19 cellular contexts compared by ENCODE assay signal in the genomic region with DNA sequence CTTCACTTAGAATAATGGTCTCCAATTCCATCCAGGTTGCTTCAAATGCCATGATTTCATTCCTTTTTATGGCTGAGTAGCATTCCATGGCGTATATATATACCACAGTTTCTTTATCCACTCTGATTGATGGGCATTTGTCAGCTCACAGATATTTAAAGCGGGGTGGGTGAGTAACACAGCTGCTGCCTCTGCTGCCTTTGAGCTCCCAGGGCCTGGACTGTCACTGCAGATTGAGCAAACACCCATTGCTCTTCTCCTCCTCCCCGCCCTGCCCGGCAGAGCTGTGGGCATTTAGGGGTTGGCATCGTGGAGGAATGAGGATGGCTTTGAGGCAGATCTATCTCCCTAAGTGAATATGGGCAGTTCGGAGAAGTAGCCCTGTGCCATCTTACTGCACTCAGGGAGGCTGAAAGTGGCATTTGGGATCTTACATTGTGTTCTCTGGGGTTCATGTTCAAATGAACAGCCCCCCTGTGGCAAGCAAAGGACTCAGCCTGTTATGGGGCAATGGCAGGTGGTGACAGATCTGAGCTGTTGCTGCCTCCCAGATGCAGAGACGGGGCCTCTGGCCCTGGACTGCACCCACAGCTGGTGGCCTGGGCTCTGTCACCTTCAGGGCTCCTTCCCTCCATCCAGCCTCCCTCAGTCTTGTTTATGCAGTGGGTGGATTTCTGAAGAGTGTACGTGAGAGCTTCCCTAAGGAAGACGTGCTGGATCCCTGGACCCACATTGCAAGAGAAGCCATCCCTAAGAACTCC. TPM values are rescaled to one million over a fixed set of nuclear protein-coding genes. Genes with fewer than 3 reads are reported as not detected.
A peak's percentile ranks its signal among the peaks of the same experiment; 100 is the strongest.
DNase-seq lines count a peak whose midpoint lies in the region; ATAC-seq and TF ChIP-seq lines count a peak whose summit lies in the region.
"Had no signal": no experiment of that assay in that cellular context is flagged by ENCODE, and none has a peak within 500 bp of the region (broad histone marks: within the 10 kb centered on the region; RNA-seq: fewer than 3 reads in every experiment).

No MANE protein-coding gene starts in this region.

- H3K18ac ChIP-seq in trophoblast cell (ENCODE audit: low read length): no peak overlapping the region

- H3K23ac ChIP-seq in trophoblast cell (ENCODE audit: low read length): no peak overlapping the region

- H3K27ac Mint-ChIP-seq in chondrocyte (ENCODE audit: unreplicated experiment): no peak overlapping the region
- H3K27ac Mint-ChIP-seq: CD8-positive, alpha-beta T cell; H9 had no signal

- no peak overlapping the region for H3K27ac ChIP-seq in RWPE2 (ENCODE audit: poor library complexity, severe bottlenecking)
- H3K27ac ChIP-seq in brain microvascular endothelial cell: no peak overlapping the region
- H3K27ac ChIP-seq in trophoblast cell (ENCODE audit: low read depth, low read length): no peak overlapping the region
- H3K27ac ChIP-seq: A549 had no signal

- peaks cover 18% of the 10 kb centered on the region for H3K27me3 Mint-ChIP-seq in chondrocyte (ENCODE audit: low read depth)

- H3K4me3 Mint-ChIP-seq in chondrocyte (ENCODE audit: unreplicated experiment): no peak overlapping the region
- H3K4me3 Mint-ChIP-seq: CD14-positive monocyte; CD8-positive, alpha-beta T cell; H9 had no signal

- in situ Hi-C loops in brain microvascular endothelial cell (cut with HindIII; ENCODE audit: low pct_ligation_motif_present, low sequenced_read_pairs): no loop called here

- H3K27me3 ChIP-seq in RWPE2 (ENCODE audit: insufficient read depth, poor library complexity, severe bottlenecking) (peaks cover 34% of the 10 kb centered on the region), brain microvascular endothelial cell (replicated peaks) (peaks cover 29% of the 10 kb centered on the region), trophoblast cell (ENCODE audit: insufficient read depth, low read length) (peaks cover 5% of the 10 kb centered on the region)

- no peaks in the 10 kb centered on the region for H3K79me2 ChIP-seq in trophoblast cell (ENCODE audit: control insufficient read depth, insufficient read depth, low read length, poor library complexity)

- H4K12ac ChIP-seq in trophoblast cell (ENCODE audit: low read depth, low read length): no peak overlapping the region

- H3K4me1 Mint-ChIP-seq in chondrocyte (ENCODE audit: low read depth): peaks cover 8% of the 10 kb centered on the region

- H2BK5ac ChIP-seq in trophoblast cell (ENCODE audit: low read depth, low read length, poor library complexity): no peak overlapping the region

- no peak overlapping the region for H3K4ac ChIP-seq in trophoblast cell (ENCODE audit: low read depth, low read length)

- no peaks in the 10 kb centered on the region for H3K36me3 ChIP-seq in RWPE2 (ENCODE audit: low read depth)
- H3K36me3 ChIP-seq in brain microvascular endothelial cell (replicated peaks): no peaks in the 10 kb centered on the region
- H3K36me3 ChIP-seq in trophoblast cell (ENCODE audit: control insufficient read depth in 1 of 2, insufficient read depth in 2 of 2, low read length in 2 of 2): no peaks in the 10 kb centered on the region

- H2AK5ac ChIP-seq in trophoblast cell (ENCODE audit: low read length): no peak overlapping the region

- intact Hi-C loops in posterior vena cava (cut with DNase I): no loop called here

- no peak overlapping the region for H4K91ac ChIP-seq in trophoblast cell (ENCODE audit: low read depth, low read length)

- ATAC-seq in RWPE2 (ENCODE audit: low read depth) (no peak), HG02642 (IDR thresholded peaks at IDR 0.05; ENCODE audit: poor library complexity, unreplicated experiment) (no peak)
- ATAC-seq: A549; CD8-positive, alpha-beta T cell had no signal

- no peaks in the 10 kb centered on the region for H3K4me1 ChIP-seq in RWPE2 (ENCODE audit: insufficient read depth, poor library complexity, severe bottlenecking)
- peaks cover 8 to 13% of the 10 kb centered on the region in 2 experiments for H3K4me1 ChIP-seq in trophoblast cell (ENCODE audit: control insufficient read depth in 1 of 2, insufficient read depth in 2 of 2, low read length in 2 of 2)

- no peak overlapping the region for H3K4me2 ChIP-seq in trophoblast cell (ENCODE audit: low read length)
- H3K4me2 ChIP-seq: A549 had no signal

- H3K9me3 ChIP-seq in RWPE2 (ENCODE audit: severe bottlenecking): no peaks in the 10 kb centered on the region
- peaks cover 5% of the 10 kb centered on the region for H3K9me3 ChIP-seq in trophoblast cell (ENCODE audit: insufficient read depth, low read depth, low read length)
- H3K9me3 ChIP-seq: A549 had no signal

- no peak overlapping the region for H4K8ac ChIP-seq in trophoblast cell (ENCODE audit: low read depth, low read length)

- no peaks in the 10 kb centered on the region for H3K9me3 Mint-ChIP-seq in chondrocyte (ENCODE audit: low read depth)
- H3K9me3 Mint-ChIP-seq: CD8-positive, alpha-beta T cell had no signal

- DNase-seq in RKO (ENCODE audit: low spot score) (peak; percentile 10), RWPE2 (ENCODE audit: low spot score) (peak; percentile 29), chondrocyte (ENCODE audit: low spot score) (peak; percentile 53), posterior vena cava (ENCODE audit: low spot score) (peak; percentile 58), brain microvascular endothelial cell (no peak), trophoblast cell (no peak)
- DNase-seq: CD8-positive, alpha-beta T cell; COR-L47; DMS153; DMS79 treated with DMSO at 0.1 percent for 48 hours; EL; GOT3; H9 had no signal

- no peaks in the 10 kb centered on the region for H3K36me3 Mint-ChIP-seq in chondrocyte (ENCODE audit: low read depth)
- H3K36me3 Mint-ChIP-seq: CD14-positive monocyte; CD8-positive, alpha-beta T cell had no signal

- no peak overlapping the region for H2BK12ac ChIP-seq in trophoblast cell (ENCODE audit: low read length)

- H3K9ac ChIP-seq in trophoblast cell (ENCODE audit: low read length): no peak overlapping the region

- WGBS in trophoblast cell (ENCODE audit: extremely low coverage, insufficient coverage, insufficient read length): no CpG with 5 or more reads among the region's 9 CpGs

- H2BK120ac ChIP-seq in trophoblast cell (ENCODE audit: insufficient read depth, low read length, poor library complexity): no peak overlapping the region

- peaks cover under 1% of the 10 kb centered on the region for H3K79me1 ChIP-seq in trophoblast cell (ENCODE audit: low read length)

- no peak overlapping the region for H3K14ac ChIP-seq in trophoblast cell (ENCODE audit: low read length)

- TF ChIP-seq CTCF in RWPE2 (IDR thresholded peaks at IDR 0.05; ENCODE audit: poor library complexity, severe bottlenecking): no peak
- no peak for TF ChIP-seq CTCF in chondrocyte (IDR thresholded peaks at IDR 0.05)
- TF ChIP-seq CTCF in brain microvascular endothelial cell (IDR thresholded peaks at IDR 0.05; ENCODE audit: low read depth, low read length, missing control alignments): no peak

- H3K4me3 ChIP-seq in RWPE2 (ENCODE audit: severe bottlenecking): no peak overlapping the region
- H3K4me3 ChIP-seq in brain microvascular endothelial cell (ENCODE audit: low read depth, low read length): no peak overlapping the region
- H3K4me3 ChIP-seq in trophoblast cell (ENCODE audit: low read depth, low read length): no peak overlapping the region
- H3K4me3 ChIP-seq: A549 had no signal

- H2AFZ ChIP-seq in trophoblast cell (ENCODE audit: insufficient read depth, low read length, poor library complexity): no peak overlapping the region

RNA-seq across cellular contexts. Expression of a gene that starts 4.9 kb away (rescaled TPM):
- 1.0 to 4.7 TPM (median 1.3 TPM) in 3 replicates for total RNA-seq in chondrocyte
- 1 to 10 TPM in 1 of 2 donors, under 1 TPM in 1; 0.97 to 1.2 TPM for total RNA-seq in posterior vena cava
- 1.00 and 1.4 TPM in 2 replicates for polyA plus RNA-seq in trophoblast cell (2013)
- total RNA-seq: CD8-positive, alpha-beta T cell; HT-29 had no signal
- polyA plus RNA-seq: A549, AG04450, BJ, CD14-positive monocyte had no signal

Comparison
In these comparisons a context has a peak if more than half of its experiments do, and no peak if none do; other contexts are left out.
1. DNase-seq: peak in RKO (single experiment), RWPE2 (single experiment), chondrocyte (single experiment) and posterior vena cava (single experiment); none in brain microvascular endothelial cell (single experiment) and trophoblast cell (0 of 2).